In genomic region chr10:75111906-75112703, GRCh38 we compare ENCODE assay signal across 1 cellular context.
TF ChIP-seq lines count a peak whose summit lies in the region.

No MANE protein-coding gene starts in this region.

TF ChIP-seq in HEK293, 187 proteins besides CTCF, POLR2A, EP300 and RAD21 (continued from another document and continues in another):
- TF ChIP-seq, protein P1, sequence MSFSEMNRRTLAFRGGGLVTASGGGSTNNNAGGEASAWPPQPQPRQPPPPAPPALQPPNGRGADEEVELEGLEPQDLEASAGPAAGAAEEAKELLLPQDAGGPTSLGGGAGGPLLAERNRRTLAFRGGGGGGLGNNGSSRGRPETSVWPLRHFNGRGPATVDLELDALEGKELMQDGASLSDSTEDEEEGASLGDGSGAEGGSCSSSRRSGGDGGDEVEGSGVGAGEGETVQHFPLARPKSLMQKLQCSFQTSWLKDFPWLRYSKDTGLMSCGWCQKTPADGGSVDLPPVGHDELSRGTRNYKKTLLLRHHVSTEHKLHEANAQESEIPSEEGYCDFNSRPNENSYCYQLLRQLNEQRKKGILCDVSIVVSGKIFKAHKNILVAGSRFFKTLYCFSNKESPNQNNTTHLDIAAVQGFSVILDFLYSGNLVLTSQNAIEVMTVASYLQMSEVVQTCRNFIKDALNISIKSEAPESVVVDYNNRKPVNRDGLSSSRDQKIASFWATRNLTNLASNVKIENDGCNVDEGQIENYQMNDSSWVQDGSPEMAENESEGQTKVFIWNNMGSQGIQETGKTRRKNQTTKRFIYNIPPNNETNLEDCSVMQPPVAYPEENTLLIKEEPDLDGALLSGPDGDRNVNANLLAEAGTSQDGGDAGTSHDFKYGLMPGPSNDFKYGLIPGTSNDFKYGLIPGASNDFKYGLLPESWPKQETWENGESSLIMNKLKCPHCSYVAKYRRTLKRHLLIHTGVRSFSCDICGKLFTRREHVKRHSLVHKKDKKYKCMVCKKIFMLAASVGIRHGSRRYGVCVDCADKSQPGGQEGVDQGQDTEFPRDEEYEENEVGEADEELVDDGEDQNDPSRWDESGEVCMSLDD (tag by site-specific recombination; IDR thresholded peaks at IDR 0.05) = no peak; the same call in 1 of the 2 replicates
- TF ChIP-seq ATF2 (tag by site-specific recombination; IDR thresholded peaks at IDR 0.05; ENCODE audit: low read depth) (no peak), ZNF184 (tag by site-specific recombination; IDR thresholded peaks at IDR 0.05) (no peak), ZBTB20 (tag by site-specific recombination; IDR thresholded peaks at IDR 0.05) (peak; percentile 97), ZNF221 (tag by site-specific recombination; IDR thresholded peaks at IDR 0.05; ENCODE audit: borderline replicate concordance) (no peak), ZFP41 (tag by site-specific recombination; IDR thresholded peaks at IDR 0.05; ENCODE audit: borderline replicate concordance) (no peak), OSR2 (tag by site-specific recombination; IDR thresholded peaks at IDR 0.05) (no peak), ZNF692 (tag by site-specific recombination; IDR thresholded peaks at IDR 0.05) (no peak), ZNF280D (tag by site-specific recombination; IDR thresholded peaks at IDR 0.05) (no peak), ZNF146 (tag by site-specific recombination; IDR thresholded peaks at IDR 0.05) (no peak), ZNF600 (tag by site-specific recombination; IDR thresholded peaks at IDR 0.05) (peak; percentile 76; the same call in 1 of the 2 replicates), IKZF3 (tag by site-specific recombination; IDR thresholded peaks at IDR 0.05) (no peak), ZNF596 (tag by site-specific recombination; IDR thresholded peaks at IDR 0.05) (no peak), GLI4 (tag by site-specific recombination; IDR thresholded peaks at IDR 0.05) (no peak), ZBTB21 (tag by site-specific recombination; IDR thresholded peaks at IDR 0.05) (no peak), ZNF571 (tag by site-specific recombination; IDR thresholded peaks at IDR 0.05) (no peak), KLF7 (tag by site-specific recombination; IDR thresholded peaks at IDR 0.05; ENCODE audit: borderline replicate concordance) (no peak), ZNF549 (tag by site-specific recombination; IDR thresholded peaks at IDR 0.05) (no peak), ZBTB17 (tag by site-specific recombination; IDR thresholded peaks at IDR 0.05) (peak; percentile 100), KLF16 (tag by site-specific recombination; IDR thresholded peaks at IDR 0.05) (peak; percentile 57), MEIS1 (CRISPR knock-in tag; IDR thresholded peaks at IDR 0.05; ENCODE audit: borderline replicate concordance) (no peak), ZNF658 (tag by site-specific recombination; IDR thresholded peaks at IDR 0.05) (no peak), ZNF768 (tag by site-specific recombination; IDR thresholded peaks at IDR 0.05) (no peak), RBAK (tag by site-specific recombination; IDR thresholded peaks at IDR 0.05) (no peak), ZNF585B (tag by site-specific recombination; IDR thresholded peaks at IDR 0.05) (no peak), ZNF394 (tag by site-specific recombination; IDR thresholded peaks at IDR 0.05; ENCODE audit: borderline replicate concordance) (peak; percentile 58; the same call in 1 of the 2 replicates), ZNF248 (tag by site-specific recombination; IDR thresholded peaks at IDR 0.05) (no peak), BCL11B (tag by site-specific recombination; IDR thresholded peaks at IDR 0.05; ENCODE audit: low read depth) (peak; percentile 29; the same call in 1 of the 2 replicates), ZNF24 (tag by site-specific recombination; IDR thresholded peaks at IDR 0.05) (0 out of 2 replicates have a peak, but pooled peaks have one; percentile 3), ZNF433 (tag by site-specific recombination; IDR thresholded peaks at IDR 0.05; ENCODE audit: low read depth) (no peak), SCRT1 (tag by site-specific recombination; IDR thresholded peaks at IDR 0.05; ENCODE audit: borderline replicate concordance) (no peak), OVOL3 (tag by site-specific recombination; IDR thresholded peaks at IDR 0.05) (no peak), ZNF514 (tag by site-specific recombination; IDR thresholded peaks at IDR 0.05) (no peak), ZBTB26 (tag by site-specific recombination; optimal IDR thresholded peaks at IDR 0.05) (no peak), ZNF426 (tag by site-specific recombination; IDR thresholded peaks at IDR 0.05) (no peak), ZNF707 (tag by site-specific recombination; IDR thresholded peaks at IDR 0.05) (no peak), ZNF423 (tag by site-specific recombination; IDR thresholded peaks at IDR 0.05) (no peak), MZF1 (tag by site-specific recombination; IDR thresholded peaks at IDR 0.05; ENCODE audit: borderline replicate concordance) (no peak), ZNF112 (tag by site-specific recombination; IDR thresholded peaks at IDR 0.05) (no peak), ZNF629 (tag by site-specific recombination; IDR thresholded peaks at IDR 0.05) (peak; percentile 43; the same call in 1 of the 2 replicates), ZNF18 (tag by site-specific recombination; IDR thresholded peaks at IDR 0.05) (peak; percentile 69), ZNF140 (tag by site-specific recombination; IDR thresholded peaks at IDR 0.05) (no peak), ZNF10 (tag by site-specific recombination; IDR thresholded peaks at IDR 0.05) (no peak), TCF7L2 (IDR thresholded peaks at IDR 0.05; ENCODE audit: borderline replicate concordance, low read depth, low read length) (no peak), ZNF157 (tag by site-specific recombination; IDR thresholded peaks at IDR 0.05) (no peak), ZNF366 (tag by site-specific recombination; conservative IDR thresholded peaks at IDR 0.05) (peak; percentile 37), ZNF501 (tag by site-specific recombination; IDR thresholded peaks at IDR 0.05) (peak; percentile 53; the same call in 1 of the 2 replicates), ZNF133 (tag by site-specific recombination; IDR thresholded peaks at IDR 0.05) (no peak; the same call in 1 of the 2 replicates)
- TF ChIP-seq, protein P2, sequence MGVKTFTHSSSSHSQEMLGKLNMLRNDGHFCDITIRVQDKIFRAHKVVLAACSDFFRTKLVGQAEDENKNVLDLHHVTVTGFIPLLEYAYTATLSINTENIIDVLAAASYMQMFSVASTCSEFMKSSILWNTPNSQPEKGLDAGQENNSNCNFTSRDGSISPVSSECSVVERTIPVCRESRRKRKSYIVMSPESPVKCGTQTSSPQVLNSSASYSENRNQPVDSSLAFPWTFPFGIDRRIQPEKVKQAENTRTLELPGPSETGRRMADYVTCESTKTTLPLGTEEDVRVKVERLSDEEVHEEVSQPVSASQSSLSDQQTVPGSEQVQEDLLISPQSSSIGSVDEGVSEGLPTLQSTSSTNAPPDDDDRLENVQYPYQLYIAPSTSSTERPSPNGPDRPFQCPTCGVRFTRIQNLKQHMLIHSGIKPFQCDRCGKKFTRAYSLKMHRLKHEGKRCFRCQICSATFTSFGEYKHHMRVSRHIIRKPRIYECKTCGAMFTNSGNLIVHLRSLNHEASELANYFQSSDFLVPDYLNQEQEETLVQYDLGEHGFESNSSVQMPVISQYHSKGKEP (tag by site-specific recombination; IDR thresholded peaks at IDR 0.05) = no peak
- TF ChIP-seq, protein P3, sequence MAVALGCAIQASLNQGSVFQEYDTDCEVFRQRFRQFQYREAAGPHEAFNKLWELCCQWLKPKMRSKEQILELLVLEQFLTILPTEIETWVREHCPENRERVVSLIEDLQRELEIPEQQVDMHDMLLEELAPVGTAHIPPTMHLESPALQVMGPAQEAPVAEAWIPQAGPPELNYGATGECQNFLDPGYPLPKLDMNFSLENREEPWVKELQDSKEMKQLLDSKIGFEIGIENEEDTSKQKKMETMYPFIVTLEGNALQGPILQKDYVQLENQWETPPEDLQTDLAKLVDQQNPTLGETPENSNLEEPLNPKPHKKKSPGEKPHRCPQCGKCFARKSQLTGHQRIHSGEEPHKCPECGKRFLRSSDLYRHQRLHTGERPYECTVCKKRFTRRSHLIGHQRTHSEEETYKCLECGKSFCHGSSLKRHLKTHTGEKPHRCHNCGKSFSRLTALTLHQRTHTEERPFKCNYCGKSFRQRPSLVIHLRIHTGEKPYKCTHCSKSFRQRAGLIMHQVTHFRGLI (tag by site-specific recombination; IDR thresholded peaks at IDR 0.05) = no peak
- TF ChIP-seq, protein P4, sequence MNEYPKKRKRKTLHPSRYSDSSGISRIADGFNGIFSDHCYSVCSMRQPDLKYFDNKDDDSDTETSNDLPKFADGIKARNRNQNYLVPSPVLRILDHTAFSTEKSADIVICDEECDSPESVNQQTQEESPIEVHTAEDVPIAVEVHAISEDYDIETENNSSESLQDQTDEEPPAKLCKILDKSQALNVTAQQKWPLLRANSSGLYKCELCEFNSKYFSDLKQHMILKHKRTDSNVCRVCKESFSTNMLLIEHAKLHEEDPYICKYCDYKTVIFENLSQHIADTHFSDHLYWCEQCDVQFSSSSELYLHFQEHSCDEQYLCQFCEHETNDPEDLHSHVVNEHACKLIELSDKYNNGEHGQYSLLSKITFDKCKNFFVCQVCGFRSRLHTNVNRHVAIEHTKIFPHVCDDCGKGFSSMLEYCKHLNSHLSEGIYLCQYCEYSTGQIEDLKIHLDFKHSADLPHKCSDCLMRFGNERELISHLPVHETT (tag by site-specific recombination; IDR thresholded peaks at IDR 0.05) = peak; percentile 71; the same call in 1 of the 2 replicates
- TF ChIP-seq, protein P5, sequence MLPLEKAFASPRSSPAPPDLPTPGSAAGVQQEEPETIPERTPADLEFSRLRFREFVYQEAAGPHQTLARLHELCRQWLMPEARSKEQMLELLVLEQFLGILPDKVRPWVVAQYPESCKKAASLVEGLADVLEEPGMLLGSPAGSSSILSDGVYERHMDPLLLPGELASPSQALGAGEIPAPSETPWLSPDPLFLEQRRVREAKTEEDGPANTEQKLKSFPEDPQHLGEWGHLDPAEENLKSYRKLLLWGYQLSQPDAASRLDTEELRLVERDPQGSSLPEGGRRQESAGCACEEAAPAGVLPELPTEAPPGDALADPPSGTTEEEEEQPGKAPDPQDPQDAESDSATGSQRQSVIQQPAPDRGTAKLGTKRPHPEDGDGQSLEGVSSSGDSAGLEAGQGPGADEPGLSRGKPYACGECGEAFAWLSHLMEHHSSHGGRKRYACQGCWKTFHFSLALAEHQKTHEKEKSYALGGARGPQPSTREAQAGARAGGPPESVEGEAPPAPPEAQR (tag by site-specific recombination; IDR thresholded peaks at IDR 0.05) = no peak
